Comparison of ENCODE assay signal across 19 cellular contexts in the genomic region with DNA sequence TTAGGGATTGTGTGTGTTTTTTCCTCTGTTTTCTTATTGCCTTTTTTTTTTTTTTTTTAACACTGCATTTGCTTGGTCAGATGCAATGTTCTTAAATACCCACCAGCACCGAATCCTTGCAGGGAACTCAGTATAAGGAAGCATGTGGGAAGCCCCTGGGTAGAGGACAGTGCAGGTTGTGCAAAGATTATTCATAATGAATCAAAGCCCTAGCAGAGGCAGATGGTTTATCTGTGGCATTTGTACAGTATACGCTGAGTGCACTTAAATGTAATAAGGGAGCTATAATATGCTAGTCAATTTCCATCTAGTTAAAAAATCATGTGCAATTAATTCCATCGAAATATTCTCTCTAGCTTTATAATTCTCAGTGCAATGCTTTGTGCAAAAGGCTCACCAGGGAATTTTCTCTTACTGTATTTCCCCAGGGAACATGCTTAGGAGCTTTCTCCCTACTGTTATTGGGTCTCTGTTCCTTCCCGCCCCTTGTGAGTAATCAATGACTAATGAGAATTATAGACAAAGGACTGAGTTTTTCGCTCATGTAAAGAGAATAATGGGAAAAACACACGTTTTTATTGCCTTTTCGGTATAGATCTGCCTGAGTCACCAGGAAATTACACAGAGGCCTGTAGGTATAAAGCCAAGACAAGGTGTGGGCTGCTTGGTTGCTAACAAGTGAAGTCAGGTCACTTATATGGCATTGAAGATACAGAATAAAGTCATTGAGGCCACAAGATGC.
A peak's percentile ranks its signal among the peaks of the same experiment; 100 is the strongest.
DNase-seq lines count a peak whose midpoint lies in the region; ATAC-seq and TF ChIP-seq lines count a peak whose summit lies in the region.
"Had no signal": no experiment of that assay in that cellular context is flagged by ENCODE, and none has a peak within 500 bp of the region (broad histone marks: within the 10 kb centered on the region; RNA-seq: fewer than 3 reads in every experiment).

No MANE protein-coding gene starts in this region.

- H3K4me1 Mint-ChIP-seq in activated T-cell treated with anti-CD3 and anti-CD28 coated beads, Interleukin-2, amount 50 U/mL, for 72 hours (ENCODE audit: low read depth): no peaks in the 10 kb centered on the region
- H3K4me1 Mint-ChIP-seq: activated CD4-positive, alpha-beta memory T cell treated with anti-CD3 and anti-CD28 coated beads, Interleukin-2, amount 10 ng/mL, durations not matched to agents 7 days and 5 days had no signal

- ATAC-seq in RWPE2 (ENCODE audit: low read depth): peak; percentile 93
- ATAC-seq in activated T-cell treated with anti-CD3 and anti-CD28 coated beads, Interleukin-2, amount 50 U/mL, for 72 hours (replicated peaks in 1 of 2): no peak
- ATAC-seq: K562 had no signal

- TF ChIP-seq POLR2A in ovary (IDR thresholded peaks at IDR 0.05): no peak

- no peaks in the 10 kb centered on the region for H3K27me3 ChIP-seq in RWPE2 (ENCODE audit: insufficient read depth, poor library complexity, severe bottlenecking)
- no peaks in the 10 kb centered on the region for H3K27me3 ChIP-seq in ovary
- H3K27me3 ChIP-seq: adrenal gland, neutrophil, upper lobe of left lung had no signal

- H3K36me3 ChIP-seq in RWPE2 (ENCODE audit: low read depth): no peaks in the 10 kb centered on the region
- no peaks in the 10 kb centered on the region for H3K36me3 ChIP-seq in ovary
- H3K36me3 ChIP-seq: adrenal gland, neutrophil, upper lobe of left lung had no signal

- H3K4me3 Mint-ChIP-seq in activated T-cell treated with anti-CD3 and anti-CD28 coated beads, Interleukin-2, amount 50 U/mL, for 72 hours: no peak overlapping the region
- H3K4me3 Mint-ChIP-seq: activated CD4-positive, alpha-beta memory T cell treated with anti-CD3 and anti-CD28 coated beads, Interleukin-2, amount 10 ng/mL, durations not matched to agents 7 days and 5 days had no signal

- H3K4me3 ChIP-seq in RWPE2 (ENCODE audit: severe bottlenecking) (no peak overlapping the region), ovary (no peak overlapping the region)
- H3K4me3 ChIP-seq: adrenal gland, K562, upper lobe of left lung had no signal

- no peaks in the 10 kb centered on the region for H3K27me3 Mint-ChIP-seq in activated T-cell treated with anti-CD3 and anti-CD28 coated beads, Interleukin-2, amount 50 U/mL, for 72 hours (ENCODE audit: low read depth)
- H3K27me3 Mint-ChIP-seq: activated CD4-positive, alpha-beta memory T cell treated with anti-CD3 and anti-CD28 coated beads, Interleukin-2, amount 10 ng/mL, durations not matched to agents 7 days and 5 days had no signal

- WGBS in ovary, 3 donors: 88 to 91% (median 89%) methylated on average over 7 of the region's 7 CpGs

- no peak for TF ChIP-seq EP300 in ovary (IDR thresholded peaks at IDR 0.05)

- intact Hi-C loops in ovary (cut with DNase I): no loop called here

- no peaks in the 10 kb centered on the region for H3K36me3 Mint-ChIP-seq in activated T-cell treated with anti-CD3 and anti-CD28 coated beads, Interleukin-2, amount 50 U/mL, for 72 hours (ENCODE audit: insufficient read depth in 2 of 2)

- TF ChIP-seq CTCF in RWPE2 (IDR thresholded peaks at IDR 0.05; ENCODE audit: poor library complexity, severe bottlenecking): no peak
- no peak for TF ChIP-seq CTCF in ovary (IDR thresholded peaks at IDR 0.05)

- H3K4me1 ChIP-seq in RWPE2 (ENCODE audit: insufficient read depth, poor library complexity, severe bottlenecking) (peaks cover 30% of the 10 kb centered on the region), ovary (ENCODE audit: insufficient read depth) (peaks cover 3% of the 10 kb centered on the region)
- H3K4me1 ChIP-seq: adrenal gland, upper lobe of left lung had no signal

- no peaks in the 10 kb centered on the region for H3K9me3 ChIP-seq in RWPE2 (ENCODE audit: severe bottlenecking)
- H3K9me3 ChIP-seq in ovary: no peaks in the 10 kb centered on the region
- H3K9me3 ChIP-seq: adrenal gland, neutrophil, upper lobe of left lung had no signal

- H3K27ac ChIP-seq in RWPE2 (ENCODE audit: poor library complexity, severe bottlenecking) (peak overlapping the region; percentile 87), ovary (no peak overlapping the region)
- H3K27ac ChIP-seq: adrenal gland, neutrophil, upper lobe of left lung had no signal

- H3K27ac Mint-ChIP-seq in activated T-cell treated with anti-CD3 and anti-CD28 coated beads, Interleukin-2, amount 50 U/mL, for 72 hours: no peak overlapping the region
- H3K27ac Mint-ChIP-seq: activated CD4-positive, alpha-beta memory T cell treated with anti-CD3 and anti-CD28 coated beads, Interleukin-2, amount 10 ng/mL, durations not matched to agents 7 days and 5 days had no signal

- peak; percentile 44 for DNase-seq in AG08395 (ENCODE audit: low spot score)
- peak; percentile 58 for DNase-seq in HPDE6-E6E7 (ENCODE audit: extremely low spot score)
- DNase-seq in RWPE2 (ENCODE audit: low spot score): peak; percentile 59
- DNase-seq in glomerular visceral epithelial cell (ENCODE audit: extremely low spot score): peak; percentile 3
- no peak for DNase-seq in ovary
- DNase-seq in NCI-H526 treated with DMSO at 0.1 percent for 48 hours (lab: John Stamatoyannopoulos, UW): no peak
- no peak for DNase-seq in activated T-cell treated with anti-CD3 and anti-CD28 coated beads, Interleukin-2, amount 50 U/mL, for 72 hours
- no peak for DNase-seq in retina
- DNase-seq: activated CD4-positive, alpha-beta memory T cell treated with anti-CD3 and anti-CD28 coated beads, Interleukin-2, amount 10 ng/mL, durations not matched to agents 7 days and 5 days; adrenal gland; Calu3; head of caudate nucleus; midbrain; NCI-H1105 treated with DMSO at 0.1 percent for 48 hours; NCI-H446; OCI-M1; upper lobe of left lung had no signal

- peaks cover 2% of the 10 kb centered on the region in 2 donors for H3K9me3 Mint-ChIP-seq in activated T-cell treated with anti-CD3 and anti-CD28 coated beads, Interleukin-2, amount 50 U/mL, for 72 hours
- H3K9me3 Mint-ChIP-seq: activated CD4-positive, alpha-beta memory T cell treated with anti-CD3 and anti-CD28 coated beads, Interleukin-2, amount 10 ng/mL, durations not matched to agents 7 days and 5 days had no signal

Comparison
In these comparisons a context has a peak if more than half of its experiments do, and no peak if none do; other contexts are left out.
1. DNase-seq: peak in AG08395 (single experiment), HPDE6-E6E7 (single experiment), RWPE2 (single experiment) and glomerular visceral epithelial cell (single experiment); none in ovary (0 of 5), NCI-H526 treated with DMSO at 0.1 percent for 48 hours (single experiment), activated T-cell treated with anti-CD3 and anti-CD28 coated beads, Interleukin-2, amount 50 U/mL, for 72 hours (0 of 2) and retina (single experiment).